In genomic region chr11:123642435-123642834, GRCh38 we compare ENCODE assay signal across 14 cellular contexts. TPM values are rescaled to one million over a fixed set of nuclear protein-coding genes. Genes with fewer than 3 reads are reported as not detected.
DNase-seq lines count a peak whose midpoint lies in the region; ATAC-seq and TF ChIP-seq lines count a peak whose summit lies in the region.
"Had no signal": no experiment of that assay in that cellular context is flagged by ENCODE, and none has a peak within 500 bp of the region (broad histone marks: within the 10 kb centered on the region; RNA-seq: fewer than 3 reads in every experiment).

No MANE protein-coding gene starts in this region.

- DNase-seq in H9, result no peak
- DNase-seq in WTC11 (ENCODE audit: low spot score), result peak; percentile 20
- peak; percentile 28 for DNase-seq in mesendoderm
- no peak for DNase-seq in NCI-H2227 treated with DMSO at 0.1 percent for 48 hours (lab: John Stamatoyannopoulos, UW)
- DNase-seq: AML-193; CD4-positive, alpha-beta T cell; DMS153; DMS79; GDM1; KG1 had no signal

- H3K18ac ChIP-seq in H9 (ENCODE audit: insufficient read length, low read depth, low read length) (no peak overlapping the region), mesendoderm (ENCODE audit: low read length) (no peak overlapping the region)

- H3K9me3 ChIP-seq in H9 (ENCODE audit: control insufficient read depth, low read depth, low read length), result no peaks in the 10 kb centered on the region

- H3K56ac ChIP-seq in H9 (ENCODE audit: insufficient read length, low read depth, low read length) (no peak overlapping the region), mesendoderm (ENCODE audit: low read length) (no peak overlapping the region)

- H3K36me3 Mint-ChIP-seq in H9 (ENCODE audit: insufficient read depth in 1 of 3, low read depth in 3 of 3), result no peaks in the 10 kb centered on the region
- no peaks in the 10 kb centered on the region for H3K36me3 Mint-ChIP-seq in WTC11

- TF ChIP-seq CTCF in H9 (conservative IDR thresholded peaks at IDR 0.05) (peak; percentile 35; the same call in 1 of the 3 replicates), WTC11 (IDR thresholded peaks at IDR 0.05) (no peak)

- H3K4me2 ChIP-seq in H9 (ENCODE audit: insufficient read depth, insufficient read length, low read length), result no peak overlapping the region
- no peak overlapping the region for H3K4me2 ChIP-seq in mesendoderm (ENCODE audit: low read length)

- H3T11ph ChIP-seq in H9 (ENCODE audit: low read length), result no peak overlapping the region

- no peak overlapping the region for H3K4me3 ChIP-seq in mesendoderm (ENCODE audit: low read length)

- no peak overlapping the region for H3K4ac ChIP-seq in H9 (ENCODE audit: low read depth, low read length)
- H3K4ac ChIP-seq in mesendoderm (ENCODE audit: low read depth, low read length), result no peak overlapping the region

- POLR2A ChIA-PET in WTC11 (lab: Charles Lee), result no interaction called here

- peak; percentile 18 for ATAC-seq in WTC11
- no peak for ATAC-seq in GM21717 (IDR thresholded peaks at IDR 0.05; ENCODE audit: unreplicated experiment)
- ATAC-seq in GM19452 (IDR thresholded peaks at IDR 0.05; ENCODE audit: unreplicated experiment), result no peak
- ATAC-seq: HCT116 had no signal

- H2BK15ac ChIP-seq in H9 (ENCODE audit: low read depth, low read length) (no peak overlapping the region), mesendoderm (replicated peaks; ENCODE audit: low read depth) (no peak overlapping the region)

- no peak overlapping the region for H2BK12ac ChIP-seq in H9 (ENCODE audit: insufficient read length, low read depth, low read length)

- no peak overlapping the region for H2AFZ ChIP-seq in H9 (ENCODE audit: low read length)

- no peak overlapping the region for H3K14ac ChIP-seq in H9 (ENCODE audit: insufficient read depth, low read length)

- no peak overlapping the region for H2BK5ac ChIP-seq in H9 (ENCODE audit: insufficient read length, low read length)
- H2BK5ac ChIP-seq in mesendoderm (ENCODE audit: low read length), result no peak overlapping the region

- H3K79me1 ChIP-seq in H9 (ENCODE audit: insufficient read depth, low read depth, low read length, poor library complexity, severe bottlenecking), result no peaks in the 10 kb centered on the region
- H3K79me1 ChIP-seq in mesendoderm (ENCODE audit: low read length), result no peaks in the 10 kb centered on the region

- H3K23ac ChIP-seq in H9 (ENCODE audit: insufficient read length, low read depth, low read length) (no peak overlapping the region), mesendoderm (ENCODE audit: low read length) (no peak overlapping the region)

- H3K4me3 Mint-ChIP-seq in H9 (no peak overlapping the region), WTC11 (no peak overlapping the region)
- H3K4me3 Mint-ChIP-seq: CD4-positive, alpha-beta T cell had no signal

- H3K9me3 Mint-ChIP-seq in H9 (no peaks in the 10 kb centered on the region), WTC11 (no peaks in the 10 kb centered on the region)
- H3K9me3 Mint-ChIP-seq: CD4-positive, alpha-beta T cell had no signal

- H2AK5ac ChIP-seq in H9 (ENCODE audit: insufficient read length, low read length) (no peak overlapping the region), mesendoderm (ENCODE audit: low read length) (no peak overlapping the region)

- H2BK20ac ChIP-seq in H9 (ENCODE audit: low read depth, low read length, poor library complexity, severe bottlenecking), result no peak overlapping the region

- H3K36me3 ChIP-seq in mesendoderm (ENCODE audit: control insufficient read depth, insufficient read depth, low read length), result no peaks in the 10 kb centered on the region

- H3K9ac ChIP-seq in H9 (ENCODE audit: extremely low read depth, insufficient read length, low read length) (no peak overlapping the region), mesendoderm (ENCODE audit: low read length) (no peak overlapping the region)

- H4K5ac ChIP-seq in H9 (ENCODE audit: insufficient read length, low read depth, low read length) (no peak overlapping the region), mesendoderm (ENCODE audit: low read length) (no peak overlapping the region)

- H3K27me3 Mint-ChIP-seq in H9 (ENCODE audit: low read depth) (peaks cover 7% of the 10 kb centered on the region), WTC11 (ENCODE audit: low read depth) (no peaks in the 10 kb centered on the region; the same call in 1 of the 2 replicates)

- no peak overlapping the region for H4K91ac ChIP-seq in H9 (ENCODE audit: insufficient read length, low read depth, low read length)

- peaks cover 3% of the 10 kb centered on the region for H4K20me1 ChIP-seq in H9 (ENCODE audit: control insufficient read depth, insufficient read depth, insufficient read length)

- H3K23me2 ChIP-seq in H9 (ENCODE audit: insufficient read length, low read depth, low read length, poor library complexity, severe bottlenecking), result no peaks in the 10 kb centered on the region

- no CpG with 5 or more reads among the region's 15 CpGs for WGBS in H9 (ENCODE audit: extremely low coverage, insufficient read length, low lambda C conversion rate)
- WGBS in mesendoderm (ENCODE audit: extremely low coverage, insufficient coverage, low lambda C conversion rate), result no CpG with 5 or more reads among the region's 15 CpGs

- H4K8ac ChIP-seq in H9 (replicated peaks; ENCODE audit: insufficient read length, low read depth, low read length), result no peak overlapping the region
- H4K8ac ChIP-seq in mesendoderm (ENCODE audit: low read depth, low read length), result no peak overlapping the region

- H3K79me2 ChIP-seq in H9 (ENCODE audit: insufficient read depth, low read length) (no peaks in the 10 kb centered on the region), mesendoderm (ENCODE audit: control insufficient read depth, insufficient read depth, low read length) (no peaks in the 10 kb centered on the region)

- H2BK120ac ChIP-seq in H9 (ENCODE audit: low read depth, low read length, poor library complexity, severe bottlenecking) (no peak overlapping the region), mesendoderm (ENCODE audit: low read depth, low read length) (no peak overlapping the region)

- H3K27ac Mint-ChIP-seq in H9, result no peak overlapping the region
- H3K27ac Mint-ChIP-seq in WTC11, result no peak overlapping the region
- H3K27ac Mint-ChIP-seq: CD4-positive, alpha-beta T cell had no signal

- CTCF ChIA-PET in WTC11 (lab: Charles Lee), result interaction anchor here (0.9 to 8.8 kb wide), 4 partner anchors 12 to 429 kb away, joined by 3 to 153 read pairs (median 18); partner anchors contain the start of gene SCN3B

- H3K27ac ChIP-seq in H9 (ENCODE audit: insufficient read length, low read depth, low read length), result no peak overlapping the region
- no peak overlapping the region for H3K27ac ChIP-seq in mesendoderm (ENCODE audit: low read depth, low read length)
- H3K27ac ChIP-seq: C4-2B had no signal

- peaks cover 30 to 36% of the 10 kb centered on the region in 2 experiments for H3K4me1 Mint-ChIP-seq in H9
- peaks cover 31% of the 10 kb centered on the region for H3K4me1 Mint-ChIP-seq in WTC11

- no peaks in the 10 kb centered on the region; the same call in 1 of the 2 replicates for H3K27me3 ChIP-seq in H9 (ENCODE audit: insufficient read depth, low read length)
- no peaks in the 10 kb centered on the region for H3K27me3 ChIP-seq in mesendoderm (ENCODE audit: insufficient read depth, low read length, poor library complexity)

- peaks cover 2% of the 10 kb centered on the region; the same call in 1 of the 2 replicates for H3K4me1 ChIP-seq in H9 (ENCODE audit: insufficient read depth, low read length)
- no peaks in the 10 kb centered on the region for H3K4me1 ChIP-seq in mesendoderm (ENCODE audit: control insufficient read depth, low read depth, low read length)

TF ChIP-seq in WTC11, 78 proteins besides CTCF, POLR2A, EP300 and RAD21 (continues in another document):
- TF ChIP-seq OVOL2 (CRISPR knock-in tag; IDR thresholded peaks at IDR 0.05; ENCODE audit: borderline replicate concordance), result no peak
- TF ChIP-seq NFATC4 (CRISPR knock-in tag; IDR thresholded peaks at IDR 0.05), result no peak
- no peak for TF ChIP-seq NFE2L1 (CRISPR knock-in tag; IDR thresholded peaks at IDR 0.05)
- no peak for TF ChIP-seq ZNF263 (CRISPR knock-in tag; IDR thresholded peaks at IDR 0.05; ENCODE audit: low read depth)
- TF ChIP-seq NR1H2 (CRISPR knock-in tag; IDR thresholded peaks at IDR 0.05), result no peak
- TF ChIP-seq, protein P1, sequence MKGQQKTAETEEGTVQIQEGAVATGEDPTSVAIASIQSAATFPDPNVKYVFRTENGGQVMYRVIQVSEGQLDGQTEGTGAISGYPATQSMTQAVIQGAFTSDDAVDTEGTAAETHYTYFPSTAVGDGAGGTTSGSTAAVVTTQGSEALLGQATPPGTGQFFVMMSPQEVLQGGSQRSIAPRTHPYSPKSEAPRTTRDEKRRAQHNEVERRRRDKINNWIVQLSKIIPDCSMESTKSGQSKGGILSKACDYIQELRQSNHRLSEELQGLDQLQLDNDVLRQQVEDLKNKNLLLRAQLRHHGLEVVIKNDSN (CRISPR knock-in tag; IDR thresholded peaks at IDR 0.05), result no peak
- no peak for TF ChIP-seq NR2C2 (CRISPR knock-in tag; IDR thresholded peaks at IDR 0.05)
- TF ChIP-seq RELA (CRISPR knock-in tag; IDR thresholded peaks at IDR 0.05; ENCODE audit: borderline replicate concordance), result no peak
- no peak for TF ChIP-seq HMGA2 (CRISPR knock-in tag; IDR thresholded peaks at IDR 0.05)

RNA-seq across cellular contexts. Expression of gene SCN3B, which starts 12.0 kb away (rescaled TPM):
- total RNA-seq in H9 (2021) (0.64 and 0.77 TPM in 2 replicates), WTC11 (2021) (0.37 to 0.79 TPM (median 0.71 TPM) in 3 replicates)
- polyA plus RNA-seq in mesendoderm (2013, experiment 1 of 2), result 0.53 TPM
- 0.66 TPM for polyA plus RNA-seq in mesendoderm (2013, experiment 2 of 2)
- total RNA-seq: CD4-positive, alpha-beta T cell had no signal

Comparison
In these comparisons a context has a peak if more than half of its experiments do, and no peak if none do; other contexts are left out.
1. DNase-seq: peak in WTC11 (single experiment) and mesendoderm (single experiment); none in H9 (single experiment) and NCI-H2227 treated with DMSO at 0.1 percent for 48 hours (single experiment).